ENCODE assay signal across 29 cellular contexts in the genomic region with DNA sequence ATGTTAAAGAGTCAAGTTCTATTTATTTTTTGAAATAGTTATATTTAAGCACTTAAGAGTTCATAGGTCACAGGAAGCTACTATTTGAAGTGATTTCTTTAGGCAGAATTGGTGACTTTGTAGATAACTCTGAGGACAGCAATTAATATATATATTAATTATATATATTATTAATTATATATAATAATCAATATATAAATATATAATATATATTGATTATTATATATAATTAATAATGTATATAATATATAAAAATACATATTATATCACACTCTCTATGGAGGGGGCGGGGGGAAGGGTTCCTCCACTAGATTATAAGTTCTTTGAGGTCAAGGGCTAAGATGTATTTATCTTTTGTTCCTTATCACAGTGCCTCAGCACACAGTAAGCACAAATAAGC.
"Had no signal": no experiment of that assay in that cellular context is flagged by ENCODE, and none has a peak within 500 bp of the region (broad histone marks: within the 10 kb centered on the region; RNA-seq: fewer than 3 reads in every experiment).

No MANE protein-coding gene starts in this region.

- H3K4me3 Mint-ChIP-seq: dendritic cell treated with granulocyte-macrophage colony-stimulating factor and Interleukin-4, amounts not matched to agents 40 ng/mL and 50 ng/mL, for 4 days; effector memory CD8-positive, alpha-beta T cell; endodermal cell had no signal

- ATAC-seq: effector memory CD8-positive, alpha-beta T cell; esophagus mucosa; foreskin keratinocyte; gastrocnemius medialis; gastroesophageal sphincter; heart left ventricle; heart right ventricle had no signal

- H3K9me3 ChIP-seq: colonic mucosa, esophagus muscularis mucosa, esophagus squamous epithelium, gastrocnemius medialis, gastroesophageal sphincter, heart left ventricle, heart right ventricle had no signal

- H3K27ac Mint-ChIP-seq: dendritic cell treated with granulocyte-macrophage colony-stimulating factor and Interleukin-4, amounts not matched to agents 40 ng/mL and 50 ng/mL, for 4 days; effector memory CD8-positive, alpha-beta T cell; endodermal cell had no signal

- FAIRE-seq: endometrium, endothelial cell of umbilical vein, frontal cortex had no signal

- H3K27me3 Mint-ChIP-seq: dendritic cell treated with granulocyte-macrophage colony-stimulating factor and Interleukin-4, amounts not matched to agents 40 ng/mL and 50 ng/mL, for 4 days; effector memory CD8-positive, alpha-beta T cell had no signal

- H3K36me3 ChIP-seq: colonic mucosa, esophagus muscularis mucosa, esophagus squamous epithelium, gastrocnemius medialis, gastroesophageal sphincter, heart left ventricle, heart right ventricle had no signal

- H3K4me3 ChIP-seq: colonic mucosa, coronary artery, dorsolateral prefrontal cortex, esophagus muscularis mucosa, esophagus squamous epithelium, gastrocnemius medialis, gastroesophageal sphincter, heart left ventricle, heart right ventricle, hepatocyte had no signal

- H3K27ac ChIP-seq: colonic mucosa, coronary artery, dorsolateral prefrontal cortex, epithelial cell of prostate, esophagus muscularis mucosa, esophagus squamous epithelium, foreskin keratinocyte, gastrocnemius medialis, gastroesophageal sphincter, heart left ventricle, heart right ventricle, hepatocyte had no signal

- H3K9me3 Mint-ChIP-seq: dendritic cell treated with granulocyte-macrophage colony-stimulating factor and Interleukin-4, amounts not matched to agents 40 ng/mL and 50 ng/mL, for 4 days; endodermal cell had no signal

- H3K4me1 ChIP-seq: colonic mucosa, esophagus muscularis mucosa, esophagus squamous epithelium, foreskin keratinocyte, gastrocnemius medialis, gastroesophageal sphincter, heart left ventricle, heart right ventricle had no signal

- DNase-seq: colonic mucosa; cortex of kidney; dermis blood vessel endothelial cell; dorsolateral prefrontal cortex; effector CD4-positive, alpha-beta T cell; effector CD8-positive, alpha-beta T cell; effector memory CD4-positive, alpha-beta T cell; effector memory CD8-positive, alpha-beta T cell; endodermal cell; erythroblast; esophagus squamous epithelium; foreskin fibroblast; foreskin keratinocyte; foreskin melanocyte; gastrocnemius medialis; glutamatergic neuron; head of caudate nucleus; heart left ventricle; heart right ventricle had no signal
